1 cellular context compared by ENCODE assay signal in genomic region chr17:82905130-82905529, GRCh38.
TF ChIP-seq lines count a peak whose summit lies in the region.

No MANE protein-coding gene starts in this region.

TF ChIP-seq in WTC11, 78 proteins besides CTCF, POLR2A, EP300 and RAD21 (continued from another document):
- TF ChIP-seq, protein P1, sequence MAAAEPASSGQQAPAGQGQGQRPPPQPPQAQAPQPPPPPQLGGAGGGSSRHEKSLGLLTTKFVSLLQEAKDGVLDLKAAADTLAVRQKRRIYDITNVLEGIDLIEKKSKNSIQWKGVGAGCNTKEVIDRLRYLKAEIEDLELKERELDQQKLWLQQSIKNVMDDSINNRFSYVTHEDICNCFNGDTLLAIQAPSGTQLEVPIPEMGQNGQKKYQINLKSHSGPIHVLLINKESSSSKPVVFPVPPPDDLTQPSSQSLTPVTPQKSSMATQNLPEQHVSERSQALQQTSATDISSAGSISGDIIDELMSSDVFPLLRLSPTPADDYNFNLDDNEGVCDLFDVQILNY (CRISPR knock-in tag; IDR thresholded peaks at IDR 0.05) = no peak
- TF ChIP-seq USF1 (CRISPR knock-in tag; IDR thresholded peaks at IDR 0.05) (no peak), RORB (CRISPR knock-in tag; IDR thresholded peaks at IDR 0.05) (no peak), PREB (CRISPR knock-in tag; IDR thresholded peaks at IDR 0.05; ENCODE audit: borderline replicate concordance) (no peak), MAX (CRISPR knock-in tag; IDR thresholded peaks at IDR 0.05) (no peak), MXD4 (CRISPR knock-in tag; IDR thresholded peaks at IDR 0.05; ENCODE audit: borderline replicate concordance) (no peak), ZNF138 (CRISPR knock-in tag; conservative IDR thresholded peaks at IDR 0.05) (no peak), CBFB (CRISPR knock-in tag; IDR thresholded peaks at IDR 0.05; ENCODE audit: low read depth) (no peak), ZNF425 (CRISPR knock-in tag; conservative IDR thresholded peaks at IDR 0.05) (no peak), ZNF263 (CRISPR knock-in tag; IDR thresholded peaks at IDR 0.05; ENCODE audit: low read depth) (no peak), ETV6 (CRISPR knock-in tag; IDR thresholded peaks at IDR 0.05) (no peak), NR3C1 (CRISPR knock-in tag; conservative IDR thresholded peaks at IDR 0.05; ENCODE audit: low read depth) (no peak), SP1 (CRISPR knock-in tag; conservative IDR thresholded peaks at IDR 0.05) (no peak), ZNF396 (CRISPR knock-in tag; IDR thresholded peaks at IDR 0.05; ENCODE audit: borderline replicate concordance) (no peak)
- TF ChIP-seq, protein P2, sequence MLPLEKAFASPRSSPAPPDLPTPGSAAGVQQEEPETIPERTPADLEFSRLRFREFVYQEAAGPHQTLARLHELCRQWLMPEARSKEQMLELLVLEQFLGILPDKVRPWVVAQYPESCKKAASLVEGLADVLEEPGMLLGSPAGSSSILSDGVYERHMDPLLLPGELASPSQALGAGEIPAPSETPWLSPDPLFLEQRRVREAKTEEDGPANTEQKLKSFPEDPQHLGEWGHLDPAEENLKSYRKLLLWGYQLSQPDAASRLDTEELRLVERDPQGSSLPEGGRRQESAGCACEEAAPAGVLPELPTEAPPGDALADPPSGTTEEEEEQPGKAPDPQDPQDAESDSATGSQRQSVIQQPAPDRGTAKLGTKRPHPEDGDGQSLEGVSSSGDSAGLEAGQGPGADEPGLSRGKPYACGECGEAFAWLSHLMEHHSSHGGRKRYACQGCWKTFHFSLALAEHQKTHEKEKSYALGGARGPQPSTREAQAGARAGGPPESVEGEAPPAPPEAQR (CRISPR knock-in tag; IDR thresholded peaks at IDR 0.05) = no peak
- TF ChIP-seq, protein P3, sequence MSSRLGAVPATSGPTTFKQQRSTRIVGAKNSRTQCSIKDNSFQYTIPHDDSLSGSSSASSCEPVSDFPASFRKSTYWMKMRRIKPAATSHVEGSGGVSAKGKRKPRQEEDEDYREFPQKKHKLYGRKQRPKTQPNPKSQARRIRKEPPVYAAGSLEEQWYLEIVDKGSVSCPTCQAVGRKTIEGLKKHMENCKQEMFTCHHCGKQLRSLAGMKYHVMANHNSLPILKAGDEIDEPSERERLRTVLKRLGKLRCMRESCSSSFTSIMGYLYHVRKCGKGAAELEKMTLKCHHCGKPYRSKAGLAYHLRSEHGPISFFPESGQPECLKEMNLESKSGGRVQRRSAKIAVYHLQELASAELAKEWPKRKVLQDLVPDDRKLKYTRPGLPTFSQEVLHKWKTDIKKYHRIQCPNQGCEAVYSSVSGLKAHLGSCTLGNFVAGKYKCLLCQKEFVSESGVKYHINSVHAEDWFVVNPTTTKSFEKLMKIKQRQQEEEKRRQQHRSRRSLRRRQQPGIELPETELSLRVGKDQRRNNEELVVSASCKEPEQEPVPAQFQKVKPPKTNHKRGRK (CRISPR knock-in tag; IDR thresholded peaks at IDR 0.05; ENCODE audit: borderline replicate concordance) = no peak
- TF ChIP-seq, protein P4, sequence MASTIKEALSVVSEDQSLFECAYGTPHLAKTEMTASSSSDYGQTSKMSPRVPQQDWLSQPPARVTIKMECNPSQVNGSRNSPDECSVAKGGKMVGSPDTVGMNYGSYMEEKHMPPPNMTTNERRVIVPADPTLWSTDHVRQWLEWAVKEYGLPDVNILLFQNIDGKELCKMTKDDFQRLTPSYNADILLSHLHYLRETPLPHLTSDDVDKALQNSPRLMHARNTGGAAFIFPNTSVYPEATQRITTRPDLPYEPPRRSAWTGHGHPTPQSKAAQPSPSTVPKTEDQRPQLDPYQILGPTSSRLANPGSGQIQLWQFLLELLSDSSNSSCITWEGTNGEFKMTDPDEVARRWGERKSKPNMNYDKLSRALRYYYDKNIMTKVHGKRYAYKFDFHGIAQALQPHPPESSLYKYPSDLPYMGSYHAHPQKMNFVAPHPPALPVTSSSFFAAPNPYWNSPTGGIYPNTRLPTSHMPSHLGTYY (CRISPR knock-in tag; IDR thresholded peaks at IDR 0.05) = no peak
- TF ChIP-seq, protein P5, sequence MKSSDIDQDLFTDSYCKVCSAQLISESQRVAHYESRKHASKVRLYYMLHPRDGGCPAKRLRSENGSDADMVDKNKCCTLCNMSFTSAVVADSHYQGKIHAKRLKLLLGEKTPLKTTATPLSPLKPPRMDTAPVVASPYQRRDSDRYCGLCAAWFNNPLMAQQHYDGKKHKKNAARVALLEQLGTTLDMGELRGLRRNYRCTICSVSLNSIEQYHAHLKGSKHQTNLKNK (CRISPR knock-in tag; IDR thresholded peaks at IDR 0.05) = no peak
TF ChIP-seq in WTC11: peak in this region for 0.
